21 cellular contexts compared by ENCODE assay signal in the genomic region with DNA sequence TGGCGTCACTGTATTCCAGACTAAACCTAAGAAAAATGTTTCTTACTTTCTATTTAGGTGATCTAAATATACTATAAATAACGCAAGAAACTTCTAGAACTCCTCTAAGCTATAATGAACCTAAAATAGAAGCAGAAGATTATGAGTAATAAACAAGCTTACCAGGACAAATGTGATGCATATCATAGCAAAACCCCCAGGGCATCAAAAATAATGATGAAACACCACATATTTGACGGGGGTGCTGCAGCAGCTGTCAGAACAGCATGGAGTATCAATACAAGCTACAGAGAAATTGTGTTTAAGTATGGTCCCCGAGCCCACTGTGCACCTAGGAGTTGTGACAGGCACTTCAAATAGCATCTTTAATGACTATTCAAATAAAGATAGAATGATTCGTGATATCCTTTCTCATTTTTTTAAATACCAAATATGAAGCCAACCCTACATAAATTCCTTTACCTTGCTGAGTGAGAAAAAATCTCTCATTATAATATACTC.
DNase-seq lines count a peak whose midpoint lies in the region; ATAC-seq and TF ChIP-seq lines count a peak whose summit lies in the region.
"Had no signal": no experiment of that assay in that cellular context is flagged by ENCODE, and none has a peak within 500 bp of the region (broad histone marks: within the 10 kb centered on the region; RNA-seq: fewer than 3 reads in every experiment).

No MANE protein-coding gene starts in this region.

- H3K9ac ChIP-seq in adipocyte (ENCODE audit: low read length), result no peak overlapping the region
- H3K9ac ChIP-seq: BLaER1, GM23248 had no signal

- no peak overlapping the region for H3K27ac ChIP-seq in foreskin keratinocyte
- no peak overlapping the region for H3K27ac ChIP-seq in lower lobe of right lung
- H3K27ac ChIP-seq in gastroesophageal sphincter, result no peak overlapping the region
- H3K27ac ChIP-seq in uterus, result no peak overlapping the region
- H3K27ac ChIP-seq: A549, BLaER1, C4-2B, GM23248 had no signal

- ATAC-seq in foreskin keratinocyte (peak; percentile 59), lower lobe of right lung (no peak), gastroesophageal sphincter (no peak)
- ATAC-seq: A549 had no signal

- intact Hi-C loops in lower lobe of right lung (cut with DNase I) (no loop called here), uterus (cut with DNase I; ENCODE audit: low total_unique reads) (no loop called here)

- no peak for TF ChIP-seq CTCF in foreskin keratinocyte (conservative IDR thresholded peaks at IDR 0.05)
- no peak for TF ChIP-seq CTCF in lower lobe of right lung (IDR thresholded peaks at IDR 0.05)
- TF ChIP-seq CTCF in gastroesophageal sphincter (IDR thresholded peaks at IDR 0.05), result no peak
- TF ChIP-seq CTCF in nephron progenitor cell (IDR thresholded peaks at IDR 0.05), result no peak
- TF ChIP-seq CTCF in uterus (IDR thresholded peaks at IDR 0.05), result no peak

- no peaks in the 10 kb centered on the region for H3K27me3 Mint-ChIP-seq in nephron progenitor cell (ENCODE audit: low read depth, poor library complexity)
- H3K27me3 Mint-ChIP-seq: B cell; CD4-positive, CD25-positive, alpha-beta regulatory T cell; CD8-positive, alpha-beta memory T cell had no signal

- H3K4me1 Mint-ChIP-seq in nephron progenitor cell, result peaks cover 15% of the 10 kb centered on the region
- H3K4me1 Mint-ChIP-seq: B cell; CD4-positive, CD25-positive, alpha-beta regulatory T cell; CD8-positive, alpha-beta memory T cell had no signal

- no peak for TF ChIP-seq POLR2A in gastroesophageal sphincter (IDR thresholded peaks at IDR 0.05)
- no peak for TF ChIP-seq POLR2A in uterus (IDR thresholded peaks at IDR 0.05)

- no peaks in the 10 kb centered on the region for H3K36me3 Mint-ChIP-seq in nephron progenitor cell (ENCODE audit: low read depth)
- H3K36me3 Mint-ChIP-seq: CD4-positive, CD25-positive, alpha-beta regulatory T cell; CD8-positive, alpha-beta memory T cell had no signal

- no peak overlapping the region for H3K27ac Mint-ChIP-seq in nephron progenitor cell
- H3K27ac Mint-ChIP-seq: B cell; CD4-positive, CD25-positive, alpha-beta regulatory T cell; CD8-positive, alpha-beta memory T cell had no signal

- 53 to 62% methylated on average over 5 of the region's 5 CpGs for WGBS in gastroesophageal sphincter (ENCODE audit: low coverage in 1 of 2), 2 donors

- no peak overlapping the region for H3K4me3 Mint-ChIP-seq in nephron progenitor cell
- H3K4me3 Mint-ChIP-seq: B cell; CD4-positive, CD25-positive, alpha-beta regulatory T cell; CD8-positive, alpha-beta memory T cell had no signal

- H3K9me3 ChIP-seq in adipocyte (ENCODE audit: control insufficient read depth, low read length) (no peaks in the 10 kb centered on the region), lower lobe of right lung (no peaks in the 10 kb centered on the region), gastroesophageal sphincter (no peaks in the 10 kb centered on the region), uterus (no peaks in the 10 kb centered on the region)
- H3K9me3 ChIP-seq: A549 had no signal

- H3K4me1 ChIP-seq in adipocyte (ENCODE audit: control insufficient read depth, insufficient read depth, low read length) (no peaks in the 10 kb centered on the region), foreskin keratinocyte (no peaks in the 10 kb centered on the region), lower lobe of right lung (no peaks in the 10 kb centered on the region), gastroesophageal sphincter (no peaks in the 10 kb centered on the region), uterus (no peaks in the 10 kb centered on the region)
- H3K4me1 ChIP-seq: A549, BLaER1 had no signal

- peaks cover 8% of the 10 kb centered on the region for H3K9me3 Mint-ChIP-seq in nephron progenitor cell

- H3K27me3 ChIP-seq in adipocyte (replicated peaks; ENCODE audit: control insufficient read depth, insufficient read depth, low read length) (no peaks in the 10 kb centered on the region), foreskin keratinocyte (no peaks in the 10 kb centered on the region), lower lobe of right lung (ENCODE audit: low read depth) (no peaks in the 10 kb centered on the region), gastroesophageal sphincter (peaks cover 3% of the 10 kb centered on the region), uterus (no peaks in the 10 kb centered on the region)
- H3K27me3 ChIP-seq: BLaER1 had no signal

- no peaks in the 10 kb centered on the region for H3K36me3 ChIP-seq in adipocyte (ENCODE audit: control insufficient read depth, insufficient read depth, low read length, severe bottlenecking)
- H3K36me3 ChIP-seq in lower lobe of right lung, result no peaks in the 10 kb centered on the region
- H3K36me3 ChIP-seq in gastroesophageal sphincter, result no peaks in the 10 kb centered on the region
- H3K36me3 ChIP-seq in uterus, result no peaks in the 10 kb centered on the region
- H3K36me3 ChIP-seq: BLaER1 had no signal

- H3K4me3 ChIP-seq in adipocyte (ENCODE audit: low read length) (no peak overlapping the region), lower lobe of right lung (no peak overlapping the region), gastroesophageal sphincter (no peak overlapping the region), uterus (no peak overlapping the region)
- H3K4me3 ChIP-seq: A549, BLaER1, GM23248 had no signal

- DNase-seq in Ammon's horn (ENCODE audit: low spot score) (peak; percentile 37), ELR (ENCODE audit: low read depth) (peak; percentile 0), adipocyte (ENCODE audit: low read depth) (peak; percentile 10), foreskin keratinocyte (peak; percentile 12 to 60), lower lobe of right lung (no peak), nephron progenitor cell (no peak), uterus (no peak)
- DNase-seq: 8988T; ACHN; CD4-positive, CD25-positive, alpha-beta regulatory T cell; CD8-positive, alpha-beta memory T cell; DMS 273 treated with DMSO at 0.1 percent for 48 hours; DMS79; GM23248; H7; HCEC 1CT had no signal

- TF ChIP-seq EP300 in gastroesophageal sphincter (IDR thresholded peaks at IDR 0.05), result no peak

Comparison
In these comparisons a context has a peak if more than half of its experiments do, and no peak if none do; other contexts are left out.
1. DNase-seq: peak in Ammon's horn (single experiment), ELR (single experiment), adipocyte (single experiment) and foreskin keratinocyte (2 of 2); none in lower lobe of right lung (single experiment), nephron progenitor cell (single experiment) and uterus (0 of 2).